ENCODE assay signal across 1 cellular context in the genomic region with DNA sequence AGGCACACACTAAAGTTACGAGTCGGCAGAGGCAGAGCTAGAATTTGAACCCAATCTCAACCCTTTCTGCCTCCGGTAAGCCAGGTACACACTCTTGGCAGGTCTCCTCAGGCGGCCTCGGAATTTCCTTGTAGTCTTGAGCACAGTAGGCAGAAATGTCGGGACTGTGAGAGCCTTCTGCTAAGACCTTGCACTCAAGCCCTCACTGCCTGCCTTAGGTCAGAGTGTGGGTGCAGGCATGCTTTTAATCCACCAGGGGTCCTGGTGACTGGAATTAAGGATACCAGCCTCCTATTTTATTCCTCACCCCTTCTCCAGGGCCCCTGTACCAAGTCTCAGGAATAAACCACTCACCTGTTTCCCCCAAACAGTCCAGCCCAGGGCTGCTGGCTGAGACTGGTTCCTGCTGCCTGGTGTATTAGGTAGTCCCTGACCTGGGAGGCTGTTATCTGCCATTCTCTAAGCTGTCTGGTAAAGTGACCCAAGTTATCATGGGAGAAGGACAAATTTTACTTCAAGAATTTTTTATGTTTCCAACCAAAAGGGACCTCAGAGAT.
TF ChIP-seq lines count a peak whose summit lies in the region.

No MANE protein-coding gene starts in this region.

TF ChIP-seq in A549, 52 proteins besides CTCF, POLR2A, EP300 and RAD21 (continued from another document):
- TF ChIP-seq, protein P1, sequence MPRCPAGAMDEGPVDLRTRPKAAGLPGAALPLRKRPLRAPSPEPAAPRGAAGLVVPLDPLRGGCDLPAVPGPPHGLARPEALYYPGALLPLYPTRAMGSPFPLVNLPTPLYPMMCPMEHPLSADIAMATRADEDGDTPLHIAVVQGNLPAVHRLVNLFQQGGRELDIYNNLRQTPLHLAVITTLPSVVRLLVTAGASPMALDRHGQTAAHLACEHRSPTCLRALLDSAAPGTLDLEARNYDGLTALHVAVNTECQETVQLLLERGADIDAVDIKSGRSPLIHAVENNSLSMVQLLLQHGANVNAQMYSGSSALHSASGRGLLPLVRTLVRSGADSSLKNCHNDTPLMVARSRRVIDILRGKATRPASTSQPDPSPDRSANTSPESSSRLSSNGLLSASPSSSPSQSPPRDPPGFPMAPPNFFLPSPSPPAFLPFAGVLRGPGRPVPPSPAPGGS (IDR thresholded peaks at IDR 0.05), result no peak
- TF ChIP-seq HEYL (CRISPR knock-in tag; IDR thresholded peaks at IDR 0.05) (no peak), SREBF2 (IDR thresholded peaks at IDR 0.05) (no peak), PHF8 (IDR thresholded peaks at IDR 0.05; ENCODE audit: borderline replicate concordance, low read depth) (no peak), NR3C1 (IDR thresholded peaks at IDR 0.05) (no peak), ZNF302 (CRISPR knock-in tag; IDR thresholded peaks at IDR 0.05) (no peak), CBX2 (IDR thresholded peaks at IDR 0.05; ENCODE audit: borderline replicate concordance, low read depth) (no peak)
- TF ChIP-seq, protein P2, sequence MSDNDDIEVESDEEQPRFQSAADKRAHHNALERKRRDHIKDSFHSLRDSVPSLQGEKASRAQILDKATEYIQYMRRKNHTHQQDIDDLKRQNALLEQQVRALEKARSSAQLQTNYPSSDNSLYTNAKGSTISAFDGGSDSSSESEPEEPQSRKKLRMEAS (IDR thresholded peaks at IDR 0.05), result no peak
TF ChIP-seq in A549: peak in this region for 0.
